Comparison of ENCODE assay signal across 1 cellular context in the genomic region with DNA sequence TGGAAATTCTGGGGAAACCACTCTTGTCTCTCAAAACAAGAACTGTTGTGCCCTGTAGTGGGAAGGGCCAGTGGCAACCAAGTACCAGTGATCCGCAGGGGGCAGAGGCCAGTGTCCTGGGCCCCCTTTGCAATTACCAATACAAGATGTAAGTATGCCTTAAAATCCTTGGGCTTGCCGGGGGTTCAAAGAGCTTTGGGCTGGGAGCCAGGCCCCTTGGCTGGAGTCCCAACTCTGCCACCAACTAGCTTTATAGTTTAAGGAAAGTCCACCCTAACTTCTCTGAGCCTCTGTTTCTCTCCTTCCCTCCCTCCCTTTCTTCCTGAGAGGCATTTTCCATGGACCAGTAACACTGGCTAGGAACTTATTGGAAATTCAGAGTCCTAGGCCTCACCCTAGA.
TF ChIP-seq lines count a peak whose summit lies in the region.

No MANE protein-coding gene starts in this region.

TF ChIP-seq in H1, 55 proteins besides CTCF, POLR2A, EP300 and RAD21:
- no peak for TF ChIP-seq BACH1 (IDR thresholded peaks at IDR 0.05; ENCODE audit: low read length)
- TF ChIP-seq SRF (IDR thresholded peaks at IDR 0.05; ENCODE audit: low read depth, low read length), result no peak
- no peak for TF ChIP-seq TBP (IDR thresholded peaks at IDR 0.05; ENCODE audit: low read depth, low read length)
- no peak for TF ChIP-seq SP4 (IDR thresholded peaks at IDR 0.05; ENCODE audit: low read length)
- no peak for TF ChIP-seq KDM4A (IDR thresholded peaks at IDR 0.05; ENCODE audit: low read depth, low read length, severe bottlenecking)
- TF ChIP-seq RBBP5 (IDR thresholded peaks at IDR 0.05; ENCODE audit: borderline replicate concordance, low read depth, low read length), result no peak
- no peak for TF ChIP-seq CREB1 (IDR thresholded peaks at IDR 0.05)
- TF ChIP-seq RXRA (IDR thresholded peaks at IDR 0.05; ENCODE audit: insufficient read depth, low read depth, low read length), result no peak
- TF ChIP-seq RFX5 (IDR thresholded peaks at IDR 0.05; ENCODE audit: borderline replicate concordance, low read depth, low read length), result no peak
TF ChIP-seq in H1: peak in this region for 0.
